ENCODE assay signal across 13 cellular contexts in genomic region chr7:11182736-11183135, GRCh38.
DNase-seq lines count a peak whose midpoint lies in the region; FAIRE-seq and TF ChIP-seq lines count a peak whose summit lies in the region.
"Had no signal": no experiment of that assay in that cellular context is flagged by ENCODE, and none has a peak within 500 bp of the region (broad histone marks: within the 10 kb centered on the region; RNA-seq: fewer than 3 reads in every experiment).

No MANE protein-coding gene starts in this region.

- no peaks in the 10 kb centered on the region for H3K36me3 ChIP-seq in brain microvascular endothelial cell (replicated peaks)
- H3K36me3 ChIP-seq: BLaER1 had no signal

- intact Hi-C loops in posterior vena cava (cut with DNase I), result no loop called here

- no peak for FAIRE-seq in HTR-8/SVneo (lab: Jason Lieb, UNC)
- FAIRE-seq: A204.1, H54 had no signal

- H3K4me3 ChIP-seq in brain microvascular endothelial cell (ENCODE audit: low read depth, low read length), result no peak overlapping the region
- H3K4me3 ChIP-seq: BLaER1 had no signal

- DNase-seq in AG08395 (ENCODE audit: low spot score) (peak; percentile 64), HCEC 1CT (peak; percentile 5), brain microvascular endothelial cell (peak; percentile 78), hepatic stellate cell (ENCODE audit: low spot score) (peak; percentile 45), NCI-H1417 treated with DMSO at 0.1 percent for 48 hours (lab: John Stamatoyannopoulos, UW) (no peak), HTR-8/SVneo (ENCODE audit: insufficient read length, low spot score) (no peak), RKO (ENCODE audit: low spot score) (no peak), posterior vena cava (ENCODE audit: low spot score) (no peak)
- DNase-seq: CD8-positive, alpha-beta memory T cell; DND-41 had no signal

- H3K27ac ChIP-seq in brain microvascular endothelial cell, result no peak overlapping the region
- H3K27ac ChIP-seq: BLaER1 had no signal

- no peak for TF ChIP-seq CTCF in brain microvascular endothelial cell (IDR thresholded peaks at IDR 0.05; ENCODE audit: low read depth, low read length, missing control alignments)

- in situ Hi-C loops in brain microvascular endothelial cell (cut with HindIII; ENCODE audit: low pct_ligation_motif_present, low sequenced_read_pairs), result no loop called here

- H3K27me3 ChIP-seq in brain microvascular endothelial cell (replicated peaks), result no peaks in the 10 kb centered on the region
- H3K27me3 ChIP-seq: BLaER1 had no signal

Comparison
In these comparisons a context has a peak if more than half of its experiments do, and no peak if none do; other contexts are left out.
1. DNase-seq: peak in AG08395 (single experiment), HCEC 1CT (single experiment), brain microvascular endothelial cell (single experiment) and hepatic stellate cell (single experiment); none in NCI-H1417 treated with DMSO at 0.1 percent for 48 hours (single experiment), HTR-8/SVneo (single experiment), RKO (single experiment) and posterior vena cava (single experiment).